ENCODE assay signal across 11 cellular contexts in the genomic region with DNA sequence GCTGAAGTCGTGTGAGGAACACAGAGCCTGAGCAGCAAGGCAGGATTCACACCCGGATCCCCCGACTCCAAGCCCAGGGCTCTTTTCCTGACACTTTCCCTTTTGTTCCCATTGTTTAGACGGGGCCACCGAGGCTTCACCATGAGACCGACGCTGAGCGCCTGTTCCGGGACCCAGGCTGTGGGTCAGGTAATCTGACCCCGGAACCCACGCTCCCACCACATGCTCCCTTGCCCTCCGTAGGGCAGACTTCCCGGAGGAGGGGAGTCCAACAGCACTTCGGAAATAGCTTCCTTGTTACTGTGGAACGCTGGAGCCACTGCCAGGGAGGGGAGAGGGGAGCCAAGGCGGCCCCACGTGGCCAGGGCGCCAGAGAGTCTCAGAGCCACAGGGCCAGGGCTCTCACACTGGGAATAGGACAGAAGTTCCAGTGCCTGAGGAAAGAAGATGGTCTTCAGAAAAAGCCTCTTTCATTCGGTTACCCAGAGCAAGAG. TPM values are rescaled to one million over a fixed set of nuclear protein-coding genes. Genes with fewer than 3 reads are reported as not detected.
DNase-seq lines count a peak whose midpoint lies in the region; ATAC-seq lines count a peak whose summit lies in the region.
"Had no signal": no experiment of that assay in that cellular context is flagged by ENCODE, and none has a peak within 500 bp of the region (broad histone marks: within the 10 kb centered on the region; RNA-seq: fewer than 3 reads in every experiment).

No MANE protein-coding gene starts in this region.

- peak overlapping the region; percentile 96 for H3K27ac Mint-ChIP-seq in activated CD8-positive, alpha-beta memory T cell treated with anti-CD3 and anti-CD28 coated beads, Interleukin-2, amount 10 ng/mL, durations not matched to agents 7 days and 5 days
- H3K27ac Mint-ChIP-seq in activated CD4-positive, alpha-beta memory T cell treated with anti-CD3 and anti-CD28 coated beads for 36 hours: peak overlapping the region; percentile 97
- peak overlapping the region; percentile 84 for H3K27ac Mint-ChIP-seq in stimulated activated naive B cell treated with anti-CD40 and anti-IgM and Interleukin-4, amounts not matched to agents 10 μg/mL and 1 μg/mL and 100 μg/mL, for 72 hours
- H3K27ac Mint-ChIP-seq: type B pancreatic cell had no signal

- POLR2A ChIA-PET in activated CD4-positive, alpha-beta memory T cell treated with anti-CD3 and anti-CD28 coated beads for 36 hours (lab: Charles Lee): interaction anchor here (1.0 to 7.1 kb wide), 3 partner anchors 10 to 321 kb away, joined by 3 to 69 read pairs (median 4); a partner anchor contains a TSS

- no peaks in the 10 kb centered on the region for H3K27me3 Mint-ChIP-seq in activated CD8-positive, alpha-beta memory T cell treated with anti-CD3 and anti-CD28 coated beads, Interleukin-2, amount 10 ng/mL, durations not matched to agents 7 days and 5 days
- H3K27me3 Mint-ChIP-seq in activated CD4-positive, alpha-beta memory T cell treated with anti-CD3 and anti-CD28 coated beads for 36 hours: no peaks in the 10 kb centered on the region
- no peaks in the 10 kb centered on the region for H3K27me3 Mint-ChIP-seq in stimulated activated naive B cell treated with anti-CD40 and anti-IgM and Interleukin-4, amounts not matched to agents 10 μg/mL and 1 μg/mL and 100 μg/mL, for 72 hours

- intact Hi-C loops in activated CD4-positive, alpha-beta memory T cell treated with anti-CD3 and anti-CD28 coated beads for 36 hours (cut with micrococcal nuclease): loop anchor here (1.0 kb wide), 1 partner anchor 14 kb away; no protein-coding TSS in a partner anchor

- ATAC-seq in activated CD8-positive, alpha-beta memory T cell treated with anti-CD3 and anti-CD28 coated beads, Interleukin-2, amount 10 ng/mL, durations not matched to agents 7 days and 5 days: no peak
- no peak for ATAC-seq in stimulated activated naive B cell treated with anti-CD40 and anti-IgM and Interleukin-4, amounts not matched to agents 10 μg/mL and 1 μg/mL and 100 μg/mL, for 72 hours (replicated peaks)
- no peak for ATAC-seq in GM18511 (IDR thresholded peaks at IDR 0.05; ENCODE audit: unreplicated experiment)

- peaks cover 86% of the 10 kb centered on the region for H3K4me1 Mint-ChIP-seq in activated CD8-positive, alpha-beta memory T cell treated with anti-CD3 and anti-CD28 coated beads, Interleukin-2, amount 10 ng/mL, durations not matched to agents 7 days and 5 days
- H3K4me1 Mint-ChIP-seq in activated CD4-positive, alpha-beta memory T cell treated with anti-CD3 and anti-CD28 coated beads for 36 hours (ENCODE audit: low read depth): peaks cover 71% of the 10 kb centered on the region
- H3K4me1 Mint-ChIP-seq in stimulated activated naive B cell treated with anti-CD40 and anti-IgM and Interleukin-4, amounts not matched to agents 10 μg/mL and 1 μg/mL and 100 μg/mL, for 72 hours: peaks cover 40 to 69% of the 10 kb centered on the region in 2 donors

- H3K4me3 Mint-ChIP-seq in activated CD8-positive, alpha-beta memory T cell treated with anti-CD3 and anti-CD28 coated beads, Interleukin-2, amount 10 ng/mL, durations not matched to agents 7 days and 5 days: peak overlapping the region; percentile 58
- peak overlapping the region; percentile 53 for H3K4me3 Mint-ChIP-seq in activated CD4-positive, alpha-beta memory T cell treated with anti-CD3 and anti-CD28 coated beads for 36 hours
- no peak overlapping the region for H3K4me3 Mint-ChIP-seq in stimulated activated naive B cell treated with anti-CD40 and anti-IgM and Interleukin-4, amounts not matched to agents 10 μg/mL and 1 μg/mL and 100 μg/mL, for 72 hours
- H3K4me3 Mint-ChIP-seq: type B pancreatic cell had no signal

- no peak for DNase-seq in activated CD8-positive, alpha-beta memory T cell treated with anti-CD3 and anti-CD28 coated beads, Interleukin-2, amount 10 ng/mL, durations not matched to agents 7 days and 5 days
- no peak for DNase-seq in activated CD8-positive, alpha-beta memory T cell treated with anti-CD3 and anti-CD28 coated beads for 24 hours
- no peak for DNase-seq in activated CD4-positive, alpha-beta memory T cell treated with anti-CD3 and anti-CD28 coated beads for 36 hours
- DNase-seq in foreskin melanocyte (peak; percentile 73), DMS53 treated with DMSO at 0.1 percent for 48 hours (lab: John Stamatoyannopoulos, UW; ENCODE audit: unreplicated experiment) (no peak), NCI-H748 (lab: John Stamatoyannopoulos, UW; ENCODE audit: unreplicated experiment) (no peak)
- DNase-seq in stimulated activated naive B cell treated with anti-CD40 and anti-IgM and Interleukin-4, amounts not matched to agents 10 μg/mL and 1 μg/mL and 100 μg/mL, for 72 hours: no peak
- DNase-seq: left ventricle myocardium superior, NCI-H526 treated with DMSO at 0.1 percent for 48 hours had no signal

- H3K9me3 Mint-ChIP-seq in activated CD8-positive, alpha-beta memory T cell treated with anti-CD3 and anti-CD28 coated beads, Interleukin-2, amount 10 ng/mL, durations not matched to agents 7 days and 5 days (ENCODE audit: low read depth): no peaks in the 10 kb centered on the region
- no peaks in the 10 kb centered on the region for H3K9me3 Mint-ChIP-seq in activated CD4-positive, alpha-beta memory T cell treated with anti-CD3 and anti-CD28 coated beads for 36 hours
- no peaks in the 10 kb centered on the region for H3K9me3 Mint-ChIP-seq in stimulated activated naive B cell treated with anti-CD40 and anti-IgM and Interleukin-4, amounts not matched to agents 10 μg/mL and 1 μg/mL and 100 μg/mL, for 72 hours
- H3K9me3 Mint-ChIP-seq: type B pancreatic cell had no signal

- CTCF ChIA-PET in activated CD8-positive, alpha-beta memory T cell treated with anti-CD3 and anti-CD28 coated beads, Interleukin-2, amount 10 ng/mL, durations not matched to agents 7 days and 5 days (lab: Charles Lee): interaction anchor here (0.6 to 7.0 kb wide), 12 partner anchors 13 to 189 kb away, joined by 3 to 86 read pairs (median 6); a partner anchor contains a TSS
- CTCF ChIA-PET in activated CD4-positive, alpha-beta memory T cell treated with anti-CD3 and anti-CD28 coated beads for 36 hours (lab: Charles Lee): interaction anchor here (0.9 to 1.8 kb wide), 7 partner anchors 12 to 125 kb away, joined by 3 to 12 read pairs (median 5); a partner anchor contains a TSS

- peaks cover 63% of the 10 kb centered on the region for H3K36me3 Mint-ChIP-seq in activated CD8-positive, alpha-beta memory T cell treated with anti-CD3 and anti-CD28 coated beads, Interleukin-2, amount 10 ng/mL, durations not matched to agents 7 days and 5 days
- peaks cover 71% of the 10 kb centered on the region for H3K36me3 Mint-ChIP-seq in activated CD4-positive, alpha-beta memory T cell treated with anti-CD3 and anti-CD28 coated beads for 36 hours
- H3K36me3 Mint-ChIP-seq in stimulated activated naive B cell treated with anti-CD40 and anti-IgM and Interleukin-4, amounts not matched to agents 10 μg/mL and 1 μg/mL and 100 μg/mL, for 72 hours: peaks cover 63 to 67% of the 10 kb centered on the region in 2 donors
- H3K36me3 Mint-ChIP-seq: type B pancreatic cell had no signal

RNA-seq across cellular contexts. Expression of a gene that starts 18.4 kb away (rescaled TPM):
- 100 to 1,000 TPM; 224 to 246 TPM for total RNA-seq in activated CD8-positive, alpha-beta memory T cell treated with anti-CD3 and anti-CD28 coated beads, Interleukin-2, amount 10 ng/mL, durations not matched to agents 7 days and 5 days
- total RNA-seq in activated CD4-positive, alpha-beta memory T cell treated with anti-CD3 and anti-CD28 coated beads for 36 hours: 100 to 1,000 TPM; 153 to 155 TPM

Comparison
In these comparisons a context has a peak if more than half of its experiments do, and no peak if none do; other contexts are left out.
1. H3K4me3 Mint-ChIP-seq: peak in activated CD8-positive, alpha-beta memory T cell treated with anti-CD3 and anti-CD28 coated beads, Interleukin-2, amount 10 ng/mL, durations not matched to agents 7 days and 5 days (single experiment) and activated CD4-positive, alpha-beta memory T cell treated with anti-CD3 and anti-CD28 coated beads for 36 hours (single experiment); none in stimulated activated naive B cell treated with anti-CD40 and anti-IgM and Interleukin-4, amounts not matched to agents 10 μg/mL and 1 μg/mL and 100 μg/mL, for 72 hours (0 of 2).
2. Peak in every context shown above with its lines, with median percentiles within 50 percentile points of each other: H3K27ac Mint-ChIP-seq.